Comparison of ENCODE assay signal across 13 cellular contexts in the genomic region with DNA sequence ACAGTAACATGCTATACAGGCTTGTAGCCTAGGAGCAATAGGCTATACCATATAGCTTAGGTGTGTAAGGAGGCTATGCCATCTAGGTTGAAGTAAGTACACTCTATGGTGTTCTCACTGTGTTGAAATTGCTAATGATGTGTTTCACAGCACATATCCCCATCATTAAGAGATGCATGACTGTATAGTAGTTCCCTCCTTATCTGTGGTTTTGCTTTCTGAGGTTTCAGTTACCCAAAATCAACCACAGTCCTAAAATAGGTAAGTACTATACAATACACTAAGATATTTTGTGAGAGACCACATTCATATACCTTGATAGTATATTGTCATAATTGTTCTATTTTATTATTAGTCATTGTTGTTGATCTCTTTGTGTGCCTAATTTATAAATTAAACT. TPM values are rescaled to one million over a fixed set of nuclear protein-coding genes. Genes with fewer than 3 reads are reported as not detected.
DNase-seq lines count a peak whose midpoint lies in the region; ATAC-seq and FAIRE-seq lines count a peak whose summit lies in the region.
"Had no signal": no experiment of that assay in that cellular context is flagged by ENCODE, and none has a peak within 500 bp of the region (broad histone marks: within the 10 kb centered on the region; RNA-seq: fewer than 3 reads in every experiment).

No MANE protein-coding gene starts in this region.

- no peaks in the 10 kb centered on the region for H3K9me3 Mint-ChIP-seq in stimulated activated naive CD8-positive, alpha-beta T cell treated with anti-CD3 and anti-CD28 coated beads, Interleukin-15, amount 100 ng/mL, for 72 hours
- H3K9me3 Mint-ChIP-seq in activated CD8-positive, alpha-beta memory T cell treated with anti-CD3 and anti-CD28 coated beads, Interleukin-2, amount 10 ng/mL, durations not matched to agents 7 days and 5 days (ENCODE audit: low read depth), result no peaks in the 10 kb centered on the region

- no peaks in the 10 kb centered on the region for H3K36me3 Mint-ChIP-seq in activated CD8-positive, alpha-beta memory T cell treated with anti-CD3 and anti-CD28 coated beads, Interleukin-2, amount 10 ng/mL, durations not matched to agents 7 days and 5 days

- no peak overlapping the region for H3K27ac Mint-ChIP-seq in stimulated activated naive CD8-positive, alpha-beta T cell treated with anti-CD3 and anti-CD28 coated beads, Interleukin-15, amount 100 ng/mL, for 72 hours
- H3K27ac Mint-ChIP-seq in activated CD8-positive, alpha-beta memory T cell treated with anti-CD3 and anti-CD28 coated beads, Interleukin-2, amount 10 ng/mL, durations not matched to agents 7 days and 5 days, result no peak overlapping the region

- peaks cover 8% of the 10 kb centered on the region for H3K27me3 Mint-ChIP-seq in stimulated activated naive CD8-positive, alpha-beta T cell treated with anti-CD3 and anti-CD28 coated beads, Interleukin-15, amount 100 ng/mL, for 72 hours
- H3K27me3 Mint-ChIP-seq in activated CD8-positive, alpha-beta memory T cell treated with anti-CD3 and anti-CD28 coated beads, Interleukin-2, amount 10 ng/mL, durations not matched to agents 7 days and 5 days, result no peaks in the 10 kb centered on the region

- peak; percentile 48 for ATAC-seq in stimulated activated naive CD8-positive, alpha-beta T cell treated with anti-CD3 and anti-CD28 coated beads, Interleukin-15, amount 100 ng/mL, for 72 hours
- no peak for ATAC-seq in stimulated activated naive CD8-positive, alpha-beta T cell treated with anti-CD3 and anti-CD28 coated beads, Interleukin-15, Interleukin-2, amounts not matched to agents 100 U/mL and 50 U/mL, for 24 hours
- ATAC-seq in HG02798 (IDR thresholded peaks at IDR 0.05; ENCODE audit: poor library complexity, unreplicated experiment), result peak; percentile 79
- peak; percentile 81 for ATAC-seq in HG03457 (IDR thresholded peaks at IDR 0.05; ENCODE audit: unreplicated experiment)
- ATAC-seq in activated CD8-positive, alpha-beta memory T cell treated with anti-CD3 and anti-CD28 coated beads, Interleukin-2, amount 10 ng/mL, durations not matched to agents 7 days and 5 days, result no peak
- ATAC-seq in HG03460 (IDR thresholded peaks at IDR 0.05; ENCODE audit: unreplicated experiment), result no peak

- DNase-seq in stimulated activated naive CD8-positive, alpha-beta T cell treated with anti-CD3 and anti-CD28 coated beads, Interleukin-15, amount 100 ng/mL, for 72 hours, result no peak
- no peak for DNase-seq in stimulated activated naive CD8-positive, alpha-beta T cell treated with anti-CD3 and anti-CD28 coated beads, Interleukin-15, Interleukin-2, amounts not matched to agents 100 U/mL and 50 U/mL, for 24 hours
- DNase-seq in cerebellum (ENCODE audit: low spot score) (no peak), urothelium cell line (ENCODE audit: low spot score) (no peak)
- DNase-seq in activated CD8-positive, alpha-beta memory T cell treated with anti-CD3 and anti-CD28 coated beads, Interleukin-2, amount 10 ng/mL, durations not matched to agents 7 days and 5 days, result no peak
- DNase-seq: activated T-cell treated with anti-CD3 and anti-CD28 coated beads, Interleukin-2, amount 50 U/mL, for 48 hours; DMS 273 treated with DMSO at 0.1 percent for 48 hours; erythroblast; NCI-H2171; transverse colon had no signal

- no peak overlapping the region for H3K4me3 Mint-ChIP-seq in stimulated activated naive CD8-positive, alpha-beta T cell treated with anti-CD3 and anti-CD28 coated beads, Interleukin-15, amount 100 ng/mL, for 72 hours
- no peak overlapping the region for H3K4me3 Mint-ChIP-seq in activated CD8-positive, alpha-beta memory T cell treated with anti-CD3 and anti-CD28 coated beads, Interleukin-2, amount 10 ng/mL, durations not matched to agents 7 days and 5 days

- CTCF ChIA-PET in activated CD8-positive, alpha-beta memory T cell treated with anti-CD3 and anti-CD28 coated beads, Interleukin-2, amount 10 ng/mL, durations not matched to agents 7 days and 5 days (lab: Charles Lee), result no interaction called here

- no peaks in the 10 kb centered on the region for H3K4me1 Mint-ChIP-seq in stimulated activated naive CD8-positive, alpha-beta T cell treated with anti-CD3 and anti-CD28 coated beads, Interleukin-15, amount 100 ng/mL, for 72 hours
- H3K4me1 Mint-ChIP-seq in activated CD8-positive, alpha-beta memory T cell treated with anti-CD3 and anti-CD28 coated beads, Interleukin-2, amount 10 ng/mL, durations not matched to agents 7 days and 5 days, result no peaks in the 10 kb centered on the region

- FAIRE-seq in urothelium cell line (lab: Jason Lieb, UNC), result no peak

RNA-seq across cellular contexts. Expression of a gene that starts 12.7 kb away (rescaled TPM):
- total RNA-seq in cerebellum, result 14.8 TPM
- not detected for total RNA-seq in activated CD8-positive, alpha-beta memory T cell treated with anti-CD3 and anti-CD28 coated beads, Interleukin-2, amount 10 ng/mL, durations not matched to agents 7 days and 5 days

Comparison
In these comparisons a context has a peak if more than half of its experiments do, and no peak if none do; other contexts are left out.
1. ATAC-seq: peak in stimulated activated naive CD8-positive, alpha-beta T cell treated with anti-CD3 and anti-CD28 coated beads, Interleukin-15, amount 100 ng/mL, for 72 hours (single experiment), HG02798 (single experiment) and HG03457 (single experiment); none in stimulated activated naive CD8-positive, alpha-beta T cell treated with anti-CD3 and anti-CD28 coated beads, Interleukin-15, Interleukin-2, amounts not matched to agents 100 U/mL and 50 U/mL, for 24 hours (single experiment), activated CD8-positive, alpha-beta memory T cell treated with anti-CD3 and anti-CD28 coated beads, Interleukin-2, amount 10 ng/mL, durations not matched to agents 7 days and 5 days (single experiment) and HG03460 (single experiment).
2. RNA of a gene that starts 12.7 kb away (total RNA-seq): 14.8 TPM in cerebellum (single experiment); not detected in activated CD8-positive, alpha-beta memory T cell treated with anti-CD3 and anti-CD28 coated beads, Interleukin-2, amount 10 ng/mL, durations not matched to agents 7 days and 5 days; every median in the first group is over 10 times any median in the second.